Comparison of ENCODE assay signal across 9 cellular contexts in the genomic region with DNA sequence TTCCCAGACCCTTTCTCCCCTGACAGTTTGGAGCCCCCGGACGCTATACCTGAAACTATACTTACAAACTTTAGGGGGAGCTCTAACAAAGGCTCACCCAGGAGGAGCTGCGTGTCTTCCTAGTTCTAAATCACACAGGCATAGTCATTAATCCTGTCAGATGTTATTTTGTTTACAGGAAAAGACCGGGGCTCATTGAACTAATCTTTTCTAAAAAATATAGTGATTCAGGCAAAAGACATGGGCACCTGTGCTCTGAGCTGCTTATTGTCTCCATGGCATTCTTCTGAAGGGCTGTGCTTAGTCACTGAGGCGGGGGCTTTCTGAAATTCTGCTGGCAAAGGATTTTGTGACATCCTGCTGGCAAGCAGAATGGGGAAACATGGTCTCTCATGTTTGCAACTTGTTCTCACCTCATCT.
DNase-seq lines count a peak whose midpoint lies in the region; ATAC-seq, FAIRE-seq and TF ChIP-seq lines count a peak whose summit lies in the region.
"Had no signal": no experiment of that assay in that cellular context is flagged by ENCODE, and none has a peak within 500 bp of the region (broad histone marks: within the 10 kb centered on the region; RNA-seq: fewer than 3 reads in every experiment).

No MANE protein-coding gene starts in this region.

- H3K79me1 ChIP-seq in H1 (ENCODE audit: low read depth, low read length): no peaks in the 10 kb centered on the region

- H3K27me3 ChIP-seq in heart right ventricle: no peaks in the 10 kb centered on the region
- no peaks in the 10 kb centered on the region for H3K27me3 ChIP-seq in H1 (replicated peaks in 1 of 4; ENCODE audit: control insufficient read depth in 3 of 4, extremely low read depth in 1 of 4, insufficient read depth in 3 of 4, low read length in 3 of 4)
- no peaks in the 10 kb centered on the region for H3K27me3 ChIP-seq in upper lobe of right lung
- no peaks in the 10 kb centered on the region for H3K27me3 ChIP-seq in pancreas

- H3K18ac ChIP-seq in H1 (ENCODE audit: extremely low read depth, low read length): no peak overlapping the region

- no peaks in the 10 kb centered on the region for H4K20me1 ChIP-seq in H1 (replicated peaks in 1 of 2; ENCODE audit: control insufficient read depth in 1 of 2, insufficient read depth in 2 of 2, low read length in 2 of 2)

- DNase-seq in heart right ventricle (no peak), Right ventricle myocardium superior (no peak), NCI-H82 treated with DMSO at 0.1 percent for 48 hours (lab: John Stamatoyannopoulos, UW; ENCODE audit: unreplicated experiment) (peak; percentile 35), H1 (ENCODE audit: low read depth in 1 of 2, low spot score in 2 of 2) (peak; percentile 36 to 49), upper lobe of right lung (no peak), pancreas (no peak)
- DNase-seq in activated T-cell treated with anti-CD3 and anti-CD28 coated beads, Interleukin-2, amount 50 U/mL, for 48 hours: no peak

- peak overlapping the region; percentile 33; the same call in 1 of the 2 replicates for H2BK12ac ChIP-seq in H1 (ENCODE audit: low read depth, low read length)

- H3K4me1 ChIP-seq in heart right ventricle (no peaks in the 10 kb centered on the region), H1 (replicated peaks in 1 of 4; ENCODE audit: control insufficient read depth in 3 of 4, insufficient read depth in 4 of 4, low read length in 3 of 4) (no peaks in the 10 kb centered on the region), upper lobe of right lung (no peaks in the 10 kb centered on the region), pancreas (no peaks in the 10 kb centered on the region)

- peak overlapping the region; percentile 83; the same call in 1 of the 2 replicates for H2AFZ ChIP-seq in H1 (ENCODE audit: low read length)

- H3K23ac ChIP-seq in H1 (ENCODE audit: insufficient read length): no peak overlapping the region

- H4K5ac ChIP-seq in H1 (ENCODE audit: insufficient read length, low read depth, low read length): no peak overlapping the region

- peak; percentile 70 for FAIRE-seq in H1 (lab: Jason Lieb, UNC)
- no peak for FAIRE-seq in pancreas (lab: Jason Lieb, UNC)
- FAIRE-seq: G401.6 had no signal

- TF ChIP-seq CTCF in heart right ventricle (IDR thresholded peaks at IDR 0.05) (peak in 7 of 9 donors; percentile 28 to 59 (median 50)), H1 (IDR thresholded peaks at IDR 0.05; ENCODE audit: control extremely low read depth in 1 of 3, insufficient read depth in 1 of 3, low read depth in 1 of 3, low read length in 3 of 3) (peak in 2 of 3 experiments; percentile 53 to 65; a peak in 3 of 4 replicates), upper lobe of right lung (IDR thresholded peaks at IDR 0.05) (peak; percentile 28), pancreas (IDR thresholded peaks at IDR 0.05) (no peak)

- no peak overlapping the region; the same call in 1 of the 2 replicates for H2BK5ac ChIP-seq in H1 (ENCODE audit: low read depth, low read length)

- peak in 1 of 8 donors; percentile 35 for ATAC-seq in heart right ventricle
- no peak for ATAC-seq in Right ventricle myocardium superior (ENCODE audit: poor library complexity)
- ATAC-seq in upper lobe of right lung: no peak
- no peak for ATAC-seq in HG03097 (IDR thresholded peaks at IDR 0.05; ENCODE audit: low FRiP score, unreplicated experiment)
- ATAC-seq in pancreas: no peak

- no peak overlapping the region for H2BK120ac ChIP-seq in H1 (replicated peaks; ENCODE audit: low read depth, low read length)

- H3K4me2 ChIP-seq in H1 (ENCODE audit: insufficient read depth in 1 of 2, low read depth in 2 of 2, low read length in 2 of 2): peak overlapping the region; percentile 9 to 62; a peak in 3 of 4 replicates

- POLR2A ChIA-PET in H1 (lab: Charles Lee; ENCODE audit: partially characterized antibody): no interaction called here

- H3K9ac ChIP-seq in H1 (replicated peaks in 1 of 4; ENCODE audit: extremely low read depth in 1 of 4, low read depth in 3 of 4, low read length in 3 of 4): no peak overlapping the region; a peak in 1 of 7 replicates

- H3K36me3 ChIP-seq in heart right ventricle (no peaks in the 10 kb centered on the region), H1 (ENCODE audit: control insufficient read depth in 2 of 4, insufficient read depth in 4 of 4, low read length in 3 of 4) (no peaks in the 10 kb centered on the region), upper lobe of right lung (no peaks in the 10 kb centered on the region), pancreas (no peaks in the 10 kb centered on the region)

- CTCF ChIA-PET in H1 (lab: Charles Lee; ENCODE audit: partially characterized antibody): interaction anchor here (0.6 to 1.4 kb wide), 12 partner anchors 31 to 1576 kb away, joined by 3 to 9 read pairs (median 3); no protein-coding TSS in a partner anchor

- no peak overlapping the region for H3K14ac ChIP-seq in H1 (ENCODE audit: insufficient read length)

- no peak for TF ChIP-seq POLR2A in H1 (IDR thresholded peaks at IDR 0.05; ENCODE audit: control extremely low read depth in 1 of 2, low read depth in 2 of 2, low read length in 2 of 2)

- WGBS in heart right ventricle, 2 donors: 8 to 12% methylated on average over 5 of the region's 5 CpGs
- 25% methylated on average over 5 of the region's 5 CpGs; no CpG with 5 or more reads in 1 of the 2 experiments for WGBS in H1 (ENCODE audit: extremely low coverage in 1 of 2, insufficient coverage in 1 of 2, insufficient read length in 1 of 2, insufficient replicate concordance in 2 of 2, low coverage in 1 of 2, low lambda C conversion rate in 2 of 2, missing lambda C conversion rate in 1 of 2), 2 experiments
- WGBS in pancreas, 2 donors: 8 to 10% methylated on average over 5 of the region's 5 CpGs

- no peak overlapping the region for H4K91ac ChIP-seq in H1 (replicated peaks; ENCODE audit: insufficient read length, low read length)

- H2AK5ac ChIP-seq in H1 (ENCODE audit: low read depth, low read length): no peak overlapping the region

- intact Hi-C loops in heart right ventricle (cut with DNase I): loop anchor here in 4 of 10 donors (2.0 to 10.0 kb wide), 3 partner anchors 217 to 220 kb away; no protein-coding TSS in a partner anchor
- intact Hi-C loops in Right ventricle myocardium superior (cut with DNase I): no loop called here
- intact Hi-C loops in upper lobe of right lung (cut with DNase I): no loop called here
- intact Hi-C loops in pancreas (cut with DNase I): no loop called here

- H3K27ac ChIP-seq in heart right ventricle (no peak overlapping the region), H1 (ENCODE audit: low read depth, low read length) (no peak overlapping the region; the same call in 1 of the 2 replicates), upper lobe of right lung (no peak overlapping the region), pancreas (no peak overlapping the region)

- H3K4me3 ChIP-seq in heart right ventricle (peak overlapping the region in 1 of 10 donors; percentile 16), H1 (ENCODE audit: extremely low read depth in 1 of 4, insufficient read depth in 2 of 4, low read depth in 3 of 4, low read length in 4 of 4) (peak overlapping the region in 1 of 4 experiments; percentile 46; a peak in 2 of 8 replicates), upper lobe of right lung (no peak overlapping the region), pancreas (no peak overlapping the region)

- H2BK20ac ChIP-seq in H1 (ENCODE audit: low read length): no peak overlapping the region

- no peak overlapping the region for H3K4ac ChIP-seq in H1 (replicated peaks; ENCODE audit: insufficient read length, low read depth, low read length)

- no peaks in the 10 kb centered on the region for H3K23me2 ChIP-seq in H1 (ENCODE audit: low read depth, low read length)

- no peak overlapping the region for H4K8ac ChIP-seq in H1 (ENCODE audit: extremely low read depth, insufficient read depth, low read length)

- H2BK15ac ChIP-seq in H1 (ENCODE audit: low read length): no peak overlapping the region

- H3K79me2 ChIP-seq in H1 (ENCODE audit: control insufficient read depth in 1 of 2, insufficient read depth in 2 of 2, low read length in 2 of 2): no peaks in the 10 kb centered on the region

- H3K9me3 ChIP-seq in heart right ventricle (peaks cover 0 to 4% (median 0%) of the 10 kb centered on the region in 11 donors), H1 (ENCODE audit: insufficient read depth in 2 of 2, low read depth in 1 of 2, low read length in 1 of 2) (no peaks in the 10 kb centered on the region), upper lobe of right lung (no peaks in the 10 kb centered on the region), pancreas (no peaks in the 10 kb centered on the region)

- TF ChIP-seq EP300 in H1 (IDR thresholded peaks at IDR 0.05; ENCODE audit: borderline replicate concordance in 1 of 2, low read depth in 2 of 2, low read length in 2 of 2): no peak

- no peak overlapping the region for H3K56ac ChIP-seq in H1 (replicated peaks; ENCODE audit: insufficient read length, low read depth, low read length)

- peak; percentile 73 to 79 for TF ChIP-seq RAD21 in H1 (IDR thresholded peaks at IDR 0.05 in 1 of 2, conservative IDR thresholded peaks at IDR 0.05 in 1 of 2; ENCODE audit: low read depth in 2 of 2, low read length in 2 of 2)

TF ChIP-seq in H1, 55 proteins besides CTCF, POLR2A, EP300 and RAD21:
- 0 out of 2 replicates have a peak, but pooled peaks have one; percentile 20 for TF ChIP-seq TAF1 (IDR thresholded peaks at IDR 0.05; ENCODE audit: low read depth, low read length)
- 0 out of 2 replicates have a peak, but pooled peaks have one; percentile 8 for TF ChIP-seq YY1 (IDR thresholded peaks at IDR 0.05; ENCODE audit: low read depth, low read length)
- TF ChIP-seq JUND (IDR thresholded peaks at IDR 0.05; ENCODE audit: low read length): no peak
- TF ChIP-seq MAFK (IDR thresholded peaks at IDR 0.05; ENCODE audit: low read depth, low read length): peak; percentile 59; the same call in 1 of the 2 replicates

Comparison
In these comparisons a context has a peak if more than half of its experiments do, and no peak if none do; other contexts are left out.
1. DNase-seq: peak in NCI-H82 treated with DMSO at 0.1 percent for 48 hours (single experiment) and H1 (2 of 2); none in heart right ventricle (0 of 2), Right ventricle myocardium superior (single experiment), upper lobe of right lung (single experiment), activated T-cell treated with anti-CD3 and anti-CD28 coated beads, Interleukin-2, amount 50 U/mL, for 48 hours (0 of 2) and pancreas (0 of 6).
2. CTCF ChIP-seq: peak in heart right ventricle (7 of 9), H1 (2 of 3) and upper lobe of right lung (single experiment); none in pancreas (0 of 4).